8 cellular contexts compared by ENCODE assay signal in genomic region chr3:9770276-9770812, GRCh38. TPM values are rescaled to one million over a fixed set of nuclear protein-coding genes. Genes with fewer than 3 reads are reported as not detected.
DNase-seq lines count a peak whose midpoint lies in the region; ATAC-seq and TF ChIP-seq lines count a peak whose summit lies in the region.

No MANE protein-coding gene starts in this region.

- H3K9ac ChIP-seq in liver (ENCODE audit: low read depth in 1 of 2, low read length in 2 of 2) = peak overlapping the region; percentile 59 to 74

- no peaks in the 10 kb centered on the region for H3K27me3 Mint-ChIP-seq in activated T-cell treated with anti-CD3 and anti-CD28 coated beads, Interleukin-2, amount 50 U/mL, for 72 hours (ENCODE audit: low read depth)

- H3K36me3 ChIP-seq in liver (ENCODE audit: control insufficient read depth in 4 of 4, insufficient read depth in 3 of 4, low read depth in 1 of 4, low read length in 3 of 4) = peaks cover 0 to 6% (median 4%) of the 10 kb centered on the region in 4 donors
- peaks cover 5% of the 10 kb centered on the region for H3K36me3 ChIP-seq in suprapubic skin

- H3K4me1 ChIP-seq in liver (ENCODE audit: control insufficient read depth in 4 of 4, insufficient read depth in 4 of 4, low read length in 3 of 4) (peaks cover 8 to 28% (median 22%) of the 10 kb centered on the region in 4 donors), suprapubic skin (peaks cover 36% of the 10 kb centered on the region)

- H3K9me3 ChIP-seq in liver (ENCODE audit: control insufficient read depth in 4 of 4, low read length in 3 of 4) (no peaks in the 10 kb centered on the region), suprapubic skin (no peaks in the 10 kb centered on the region)

- TF ChIP-seq EP300 in suprapubic skin (IDR thresholded peaks at IDR 0.05) = no peak

- H3K27ac ChIP-seq in liver (ENCODE audit: low read depth in 1 of 2, low read length in 2 of 2) = peak overlapping the region; percentile 88 to 93
- H3K27ac ChIP-seq in suprapubic skin = peak overlapping the region; percentile 42

- no peak for ATAC-seq in activated T-cell treated with anti-CD3 and anti-CD28 coated beads, Interleukin-2, amount 50 U/mL, for 72 hours (replicated peaks in 1 of 2)
- no peak for ATAC-seq in GM21367 (IDR thresholded peaks at IDR 0.05; ENCODE audit: unreplicated experiment)

- WGBS in liver = 7% methylated on average over 15 of the region's 15 CpGs
- WGBS in suprapubic skin = 9% methylated on average over 15 of the region's 15 CpGs

- no peak for DNase-seq in activated T-cell treated with anti-CD3 and anti-CD28 coated beads, Interleukin-2, amount 50 U/mL, for 72 hours
- DNase-seq in activated T-cell treated with anti-CD3 and anti-CD28 coated beads, Interleukin-2, amount 50 U/mL, for 48 hours = no peak
- DNase-seq in cerebellar cortex (ENCODE audit: low spot score) (peak; percentile 49), suprapubic skin (ENCODE audit: low spot score in 2 of 2) (peak; percentile 92 to 94), NCI-H510A treated with DMSO at 0.1 percent for 48 hours (lab: John Stamatoyannopoulos, UW) (no peak), SKM-1 treated with dmso at 0.1 percent for 144 hours (lab: John Stamatoyannopoulos, UW; ENCODE audit: unreplicated experiment) (no peak)

- no peaks in the 10 kb centered on the region for H3K9me3 Mint-ChIP-seq in activated T-cell treated with anti-CD3 and anti-CD28 coated beads, Interleukin-2, amount 50 U/mL, for 72 hours

- H3K36me3 Mint-ChIP-seq in activated T-cell treated with anti-CD3 and anti-CD28 coated beads, Interleukin-2, amount 50 U/mL, for 72 hours (ENCODE audit: insufficient read depth in 2 of 2) = peaks cover 4 to 8% of the 10 kb centered on the region in 2 donors

- TF ChIP-seq CTCF in liver (IDR thresholded peaks at IDR 0.05; ENCODE audit: low read depth, low read length, missing input control) (no peak), suprapubic skin (IDR thresholded peaks at IDR 0.05) (no peak)

- TF ChIP-seq RAD21 in liver (IDR thresholded peaks at IDR 0.05) = peak in 1 of 2 donors; percentile 44

- H3K4me3 Mint-ChIP-seq in activated T-cell treated with anti-CD3 and anti-CD28 coated beads, Interleukin-2, amount 50 U/mL, for 72 hours = peak overlapping the region; percentile 78 to 88

- H3K4me1 Mint-ChIP-seq in activated T-cell treated with anti-CD3 and anti-CD28 coated beads, Interleukin-2, amount 50 U/mL, for 72 hours (ENCODE audit: low read depth) = peaks cover 44% of the 10 kb centered on the region

- H3K27ac Mint-ChIP-seq in activated T-cell treated with anti-CD3 and anti-CD28 coated beads, Interleukin-2, amount 50 U/mL, for 72 hours = no peak overlapping the region

- H3K4me3 ChIP-seq in liver (ENCODE audit: low read depth in 1 of 3, low read length in 3 of 3) = peak overlapping the region; percentile 50 to 70 (median 68)
- H3K4me3 ChIP-seq in suprapubic skin = peak overlapping the region; percentile 59

- no peaks in the 10 kb centered on the region for H3K27me3 ChIP-seq in liver (ENCODE audit: control insufficient read depth in 4 of 4, insufficient read depth in 4 of 4, low read length in 3 of 4)
- H3K27me3 ChIP-seq in suprapubic skin = no peaks in the 10 kb centered on the region

- no peak for TF ChIP-seq POLR2A in suprapubic skin (IDR thresholded peaks at IDR 0.05)

TF ChIP-seq in liver, 16 proteins besides CTCF, POLR2A, EP300 and RAD21:
- TF ChIP-seq NR2F2 (IDR thresholded peaks at IDR 0.05) (peak; percentile 95), FOXA2 (IDR thresholded peaks at IDR 0.05) (peak; percentile 28), HNF4A (conservative IDR thresholded peaks at IDR 0.05) (peak; percentile 91), YY1 (IDR thresholded peaks at IDR 0.05) (no peak), ATF3 (IDR thresholded peaks at IDR 0.05) (peak; percentile 39), ZBTB33 (IDR thresholded peaks at IDR 0.05) (peak; percentile 40), GABPA (IDR thresholded peaks at IDR 0.05 in 1 of 2, conservative IDR thresholded peaks at IDR 0.05 in 1 of 2) (peak in 1 of 2 donors; percentile 55), FOXA1 (IDR thresholded peaks at IDR 0.05) (no peak), JUND (IDR thresholded peaks at IDR 0.05) (peak in 1 of 2 donors; percentile 46), RXRA (IDR thresholded peaks at IDR 0.05) (peak; percentile 41 to 69), EGR1 (IDR thresholded peaks at IDR 0.05; ENCODE audit: low read depth in 2 of 2) (peak; percentile 65 to 74), MAX (IDR thresholded peaks at IDR 0.05) (peak; percentile 48), HNF4G (IDR thresholded peaks at IDR 0.05) (peak; percentile 76), SP1 (IDR thresholded peaks at IDR 0.05) (peak; percentile 89), TAF1 (conservative IDR thresholded peaks at IDR 0.05) (no peak), REST (IDR thresholded peaks at IDR 0.05) (peak; percentile 28)

RNA-seq across cellular contexts. Expression of gene CAMK1, which starts 0.6 kb away (rescaled TPM):
- total RNA-seq in activated T-cell treated with anti-CD3 and anti-CD28 coated beads, Interleukin-2, amount 50 U/mL, for 72 hours = 10 to 100 TPM; 38.6 to 47.4 TPM
- total RNA-seq in liver (10 to 100 TPM; 13.8 to 17.3 TPM), suprapubic skin (10 to 100 TPM in 1 of 4 donors, 1 to 10 TPM in 3; 3.3 to 13.0 (median 5.2) TPM)
- polyA plus RNA-seq in liver = 10 to 100 TPM; 16.0 to 20.1 TPM

RNA-seq across cellular contexts. Expression of gene OGG1, which starts 20.6 kb away (rescaled TPM):
- total RNA-seq in activated T-cell treated with anti-CD3 and anti-CD28 coated beads, Interleukin-2, amount 50 U/mL, for 72 hours = 10 to 100 TPM; 31.0 to 33.4 TPM
- total RNA-seq in liver (10 to 100 TPM in 1 of 2 donors, 1 to 10 TPM in 1; 9.1 to 19.8 TPM), suprapubic skin (10 to 100 TPM; 15.7 to 29.6 (median 25.5) TPM)
- polyA plus RNA-seq in liver = 10 to 100 TPM in 1 of 2 donors, 1 to 10 TPM in 1; 8.9 to 10.8 TPM

RNA-seq across cellular contexts. Expression of gene TADA3, which starts 21.9 kb away (rescaled TPM):
- total RNA-seq in activated T-cell treated with anti-CD3 and anti-CD28 coated beads, Interleukin-2, amount 50 U/mL, for 72 hours = 100 to 1,000 TPM; 105 to 112 TPM
- 10 to 100 TPM; 20.7 to 22.3 TPM for total RNA-seq in liver
- polyA plus RNA-seq in liver = 10 to 100 TPM; 16.2 to 27.8 TPM
- total RNA-seq in suprapubic skin = 10 to 100 TPM; 27.6 to 45.0 (median 38.8) TPM

RNA-seq across cellular contexts. Expression of gene ARPC4, which starts 22.5 kb away (rescaled TPM):
- 100 to 1,000 TPM; 168 to 176 TPM for total RNA-seq in activated T-cell treated with anti-CD3 and anti-CD28 coated beads, Interleukin-2, amount 50 U/mL, for 72 hours
- total RNA-seq in liver = 10 to 100 TPM; 53.3 to 53.6 TPM
- polyA plus RNA-seq in liver = 10 to 100 TPM; 22.1 to 51.8 TPM
- total RNA-seq in suprapubic skin = 100 to 1,000 TPM; 107 to 132 (median 124) TPM

RNA-seq across cellular contexts. Expression of gene BRPF1, which starts 38.8 kb away (rescaled TPM):
- total RNA-seq in activated T-cell treated with anti-CD3 and anti-CD28 coated beads, Interleukin-2, amount 50 U/mL, for 72 hours = 10 to 100 TPM; 34.6 to 42.7 TPM
- 10 to 100 TPM in 1 of 2 donors, 1 to 10 TPM in 1; 9.4 to 11.2 TPM for total RNA-seq in liver
- polyA plus RNA-seq in liver = 1 to 10 TPM; 2.0 to 3.5 TPM
- total RNA-seq in suprapubic skin = 10 to 100 TPM; 24.6 to 35.6 (median 29.4) TPM

Comparison
In these comparisons a context has a peak if more than half of its experiments do, and no peak if none do; other contexts are left out.
1. DNase-seq: peak in cerebellar cortex (single experiment) and suprapubic skin (2 of 2); none in activated T-cell treated with anti-CD3 and anti-CD28 coated beads, Interleukin-2, amount 50 U/mL, for 72 hours (0 of 2), activated T-cell treated with anti-CD3 and anti-CD28 coated beads, Interleukin-2, amount 50 U/mL, for 48 hours (0 of 2), NCI-H510A treated with DMSO at 0.1 percent for 48 hours (single experiment) and SKM-1 treated with dmso at 0.1 percent for 144 hours (single experiment).